ENCODE assay signal across 19 cellular contexts in the genomic region with DNA sequence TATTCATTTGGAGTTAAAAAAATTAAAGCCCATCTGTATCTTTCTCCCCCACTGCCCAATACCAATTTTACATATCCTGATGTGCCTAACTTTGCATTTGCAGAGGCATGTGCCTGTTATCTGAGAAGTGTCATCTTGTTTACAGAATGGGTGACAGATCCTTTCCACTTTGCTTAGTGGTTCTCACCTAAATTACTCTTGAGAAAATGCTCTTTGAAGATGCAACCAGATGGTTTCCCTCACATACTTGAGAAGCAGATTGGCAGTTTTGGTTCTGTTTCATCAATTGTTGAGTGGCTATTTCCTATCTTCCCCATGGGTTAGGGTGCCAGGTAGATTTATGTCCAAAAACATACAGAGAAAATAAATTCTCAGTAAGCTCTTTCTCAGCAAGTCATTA.
"Had no signal": no experiment of that assay in that cellular context is flagged by ENCODE, and none has a peak within 500 bp of the region (broad histone marks: within the 10 kb centered on the region; RNA-seq: fewer than 3 reads in every experiment).

No MANE protein-coding gene starts in this region.

- H2AFZ ChIP-seq: neural progenitor cell had no signal

- H3K9me3 ChIP-seq: ovary, sigmoid colon had no signal

- H3K36me3 ChIP-seq: heart left ventricle, left ventricle myocardium inferior, lower lobe of right lung, neural progenitor cell, ovary, right atrium auricular region, sigmoid colon, stomach had no signal

- H3K4me3 ChIP-seq: heart left ventricle, left ventricle myocardium inferior, lower lobe of right lung, neural progenitor cell, ovary, right atrium auricular region, sigmoid colon, skin epidermis, stomach had no signal

- H3K27ac ChIP-seq: heart left ventricle, left ventricle myocardium inferior, lower lobe of right lung, neural progenitor cell, ovary, right atrium auricular region, sigmoid colon, skin epidermis, stomach had no signal

- H3K27ac Mint-ChIP-seq: memory B cell; natural killer cell treated with Interleukin-12 subunit alpha and Interleukin-12 subunit beta and Interleukin-15 and Interleukin-18, amount 100 ng/mL, for 72 hours; neural progenitor cell had no signal

- H3K4me2 ChIP-seq: neural progenitor cell had no signal

- H3K4me3 Mint-ChIP-seq: memory B cell; natural killer cell treated with Interleukin-12 subunit alpha and Interleukin-12 subunit beta and Interleukin-15 and Interleukin-18, amount 100 ng/mL, for 72 hours; neural progenitor cell had no signal

- H3K27me3 ChIP-seq: heart left ventricle, neural progenitor cell, ovary, right atrium auricular region, sigmoid colon, stomach had no signal

- H3K27me3 Mint-ChIP-seq: memory B cell; natural killer cell treated with Interleukin-12 subunit alpha and Interleukin-12 subunit beta and Interleukin-15 and Interleukin-18, amount 100 ng/mL, for 72 hours had no signal

- H3K4me1 ChIP-seq: heart left ventricle, left ventricle myocardium inferior, lower lobe of right lung, neural progenitor cell, right atrium auricular region, sigmoid colon, stomach had no signal

- DNase-seq: effector memory CD4-positive, alpha-beta T cell; heart left ventricle; hippocampal formation; left ventricle myocardium inferior; lower lobe of right lung; midbrain; nucleus accumbens; ovary; sigmoid colon; stimulated activated CD4-positive, alpha-beta T cell treated with anti-CD3 and anti-CD28 coated beads, Interleukin-2, amount 100 ng/mL, for 24 hours; stimulated activated naive CD4-positive, alpha-beta T cell; stomach; substantia nigra; trophoblast cell had no signal

- H3K36me3 Mint-ChIP-seq: memory B cell had no signal

- H3K4me1 Mint-ChIP-seq: memory B cell, neural progenitor cell had no signal

- H3K9ac ChIP-seq: neural progenitor cell had no signal
